Comparison of ENCODE assay signal across 25 cellular contexts in genomic region chr3:13204177-13204581, GRCh38.
DNase-seq lines count a peak whose midpoint lies in the region; ATAC-seq lines count a peak whose summit lies in the region.
"Had no signal": no experiment of that assay in that cellular context is flagged by ENCODE, and none has a peak within 500 bp of the region (broad histone marks: within the 10 kb centered on the region; RNA-seq: fewer than 3 reads in every experiment).

No MANE protein-coding gene starts in this region.

- DNase-seq in stimulated activated CD4-positive, alpha-beta T cell treated with anti-CD3 and anti-CD28 coated beads, Interleukin-15, amount 100 ng/mL, for 24 hours = peak; percentile 25
- no peak for DNase-seq in stimulated activated CD4-positive, alpha-beta T cell treated with anti-CD3 and anti-CD28 coated beads, Interleukin-4, amount 100 ng/mL, for 1 hour
- peak; percentile 16 for DNase-seq in activated naive CD8-positive, alpha-beta T cell treated with anti-CD3 and anti-CD28 coated beads for 36 hours
- DNase-seq in left kidney (ENCODE audit: low read depth, low spot score) (peak; percentile 56), NCI-H226 (no peak)
- DNase-seq in stimulated activated effector memory CD8-positive, alpha-beta T cell treated with anti-CD3 and anti-CD28 coated beads, Interleukin-12 subunit alpha, Interleukin-12 subunit beta, amount 100 ng/mL, for 72 hours (ENCODE audit: low spot score in 2 of 2) = no peak
- DNase-seq: activated CD8-positive, alpha-beta memory T cell treated with anti-CD3 and anti-CD28 coated beads for 24 hours; activated naive CD4-positive, alpha-beta T cell; activated T-cell treated with anti-CD3 and anti-CD28 coated beads, Interleukin-2, amount 50 U/mL, for 72 hours; BE2C; DMS153; effector CD4-positive, alpha-beta T cell; erythroblast; mesendoderm; NCI-H1092; NCI-H187; NCI-H69; nucleus accumbens; trophoblast cell had no signal

- no peaks in the 10 kb centered on the region for H3K36me3 Mint-ChIP-seq in activated naive CD8-positive, alpha-beta T cell treated with anti-CD3 and anti-CD28 coated beads for 36 hours
- no peaks in the 10 kb centered on the region for H3K36me3 Mint-ChIP-seq in stimulated activated effector memory CD8-positive, alpha-beta T cell treated with anti-CD3 and anti-CD28 coated beads, Interleukin-12 subunit alpha, Interleukin-12 subunit beta, amount 100 ng/mL, for 72 hours
- H3K36me3 Mint-ChIP-seq: brain, IgD-negative memory B cell had no signal

- no peak overlapping the region for H3K27ac Mint-ChIP-seq in activated naive CD8-positive, alpha-beta T cell treated with anti-CD3 and anti-CD28 coated beads for 36 hours
- H3K27ac Mint-ChIP-seq in stimulated activated effector memory CD8-positive, alpha-beta T cell treated with anti-CD3 and anti-CD28 coated beads, Interleukin-12 subunit alpha, Interleukin-12 subunit beta, amount 100 ng/mL, for 72 hours = no peak overlapping the region
- H3K27ac Mint-ChIP-seq: activated T-cell treated with anti-CD3 and anti-CD28 coated beads, Interleukin-2, amount 50 U/mL, for 72 hours; brain; IgD-negative memory B cell had no signal

- no peaks in the 10 kb centered on the region for H3K4me1 Mint-ChIP-seq in activated naive CD8-positive, alpha-beta T cell treated with anti-CD3 and anti-CD28 coated beads for 36 hours
- H3K4me1 Mint-ChIP-seq in stimulated activated effector memory CD8-positive, alpha-beta T cell treated with anti-CD3 and anti-CD28 coated beads, Interleukin-12 subunit alpha, Interleukin-12 subunit beta, amount 100 ng/mL, for 72 hours = peaks cover 19% of the 10 kb centered on the region

- no peaks in the 10 kb centered on the region for H3K9me3 Mint-ChIP-seq in activated naive CD8-positive, alpha-beta T cell treated with anti-CD3 and anti-CD28 coated beads for 36 hours
- H3K9me3 Mint-ChIP-seq in stimulated activated effector memory CD8-positive, alpha-beta T cell treated with anti-CD3 and anti-CD28 coated beads, Interleukin-12 subunit alpha, Interleukin-12 subunit beta, amount 100 ng/mL, for 72 hours = no peaks in the 10 kb centered on the region
- H3K9me3 Mint-ChIP-seq: activated T-cell treated with anti-CD3 and anti-CD28 coated beads, Interleukin-2, amount 50 U/mL, for 72 hours had no signal

- no peak overlapping the region for H3K4me3 Mint-ChIP-seq in activated naive CD8-positive, alpha-beta T cell treated with anti-CD3 and anti-CD28 coated beads for 36 hours
- peak overlapping the region; percentile 42 for H3K4me3 Mint-ChIP-seq in stimulated activated effector memory CD8-positive, alpha-beta T cell treated with anti-CD3 and anti-CD28 coated beads, Interleukin-12 subunit alpha, Interleukin-12 subunit beta, amount 100 ng/mL, for 72 hours
- H3K4me3 Mint-ChIP-seq: brain, IgD-negative memory B cell had no signal

- peaks cover 42% of the 10 kb centered on the region for H3K27me3 Mint-ChIP-seq in activated naive CD8-positive, alpha-beta T cell treated with anti-CD3 and anti-CD28 coated beads for 36 hours

- ATAC-seq in stimulated activated effector memory CD8-positive, alpha-beta T cell treated with anti-CD3 and anti-CD28 coated beads, Interleukin-12 subunit alpha, Interleukin-12 subunit beta, amount 100 ng/mL, for 72 hours = peak; percentile 20
- ATAC-seq in GM18498 (IDR thresholded peaks at IDR 0.05; ENCODE audit: unreplicated experiment) = no peak
- ATAC-seq in HG02798 (IDR thresholded peaks at IDR 0.05; ENCODE audit: poor library complexity, unreplicated experiment) = no peak
- ATAC-seq: activated CD4-positive, CD25-positive, alpha-beta regulatory T cell treated with anti-CD3 and anti-CD28 coated beads, Interleukin-2, amount 50 U/mL, for 24 hours; HCT116 had no signal

Comparison
In these comparisons a context has a peak if more than half of its experiments do, and no peak if none do; other contexts are left out.
1. DNase-seq: peak in stimulated activated CD4-positive, alpha-beta T cell treated with anti-CD3 and anti-CD28 coated beads, Interleukin-15, amount 100 ng/mL, for 24 hours (single experiment), activated naive CD8-positive, alpha-beta T cell treated with anti-CD3 and anti-CD28 coated beads for 36 hours (single experiment) and left kidney (single experiment); none in stimulated activated CD4-positive, alpha-beta T cell treated with anti-CD3 and anti-CD28 coated beads, Interleukin-4, amount 100 ng/mL, for 1 hour (single experiment), stimulated activated effector memory CD8-positive, alpha-beta T cell treated with anti-CD3 and anti-CD28 coated beads, Interleukin-12 subunit alpha, Interleukin-12 subunit beta, amount 100 ng/mL, for 72 hours (0 of 2) and NCI-H226 (single experiment).